ENCODE assay signal across 13 cellular contexts in genomic region chr5:50697739-50698138, GRCh38. TPM values are rescaled to one million over a fixed set of nuclear protein-coding genes. Genes with fewer than 3 reads are reported as not detected.
A peak's percentile ranks its signal among the peaks of the same experiment; 100 is the strongest.
DNase-seq lines count a peak whose midpoint lies in the region; ATAC-seq and TF ChIP-seq lines count a peak whose summit lies in the region.
"Had no signal": no experiment of that assay in that cellular context is flagged by ENCODE, and none has a peak within 500 bp of the region (broad histone marks: within the 10 kb centered on the region; RNA-seq: fewer than 3 reads in every experiment).

No MANE protein-coding gene starts in this region.

- DNase-seq in effector memory CD8-positive, alpha-beta T cell: no peak
- DNase-seq in osteocyte (ENCODE audit: extremely low spot score, unreplicated experiment) (no peak), heart right ventricle (no peak), thyroid gland (no peak), colonic mucosa (no peak)
- DNase-seq: activated CD4-positive, alpha-beta T cell treated with anti-CD3 and anti-CD28 coated beads, Interleukin-2, amount 50 U/mL, for 4 hours; activated naive CD4-positive, alpha-beta T cell; NCI-H187 treated with DMSO at 0.1 percent for 48 hours had no signal

- TF ChIP-seq CTCF in osteocyte (IDR thresholded peaks at IDR 0.05) (no peak), heart right ventricle (IDR thresholded peaks at IDR 0.05) (no peak), thyroid gland (IDR thresholded peaks at IDR 0.05) (no peak), colonic mucosa (IDR thresholded peaks at IDR 0.05) (no peak)

- no peaks in the 10 kb centered on the region for H3K9me3 ChIP-seq in heart right ventricle
- H3K9me3 ChIP-seq in thyroid gland: no peaks in the 10 kb centered on the region
- no peaks in the 10 kb centered on the region for H3K9me3 ChIP-seq in colonic mucosa
- H3K9me3 ChIP-seq: suprapubic skin had no signal

- no peak for TF ChIP-seq POLR2A in thyroid gland (IDR thresholded peaks at IDR 0.05)

- H3K27me3 ChIP-seq in heart right ventricle (no peaks in the 10 kb centered on the region), thyroid gland (no peaks in the 10 kb centered on the region), colonic mucosa (no peaks in the 10 kb centered on the region)
- H3K27me3 ChIP-seq: suprapubic skin had no signal

- peak overlapping the region in 1 of 2 donors; percentile 91 for H3K27ac Mint-ChIP-seq in effector memory CD8-positive, alpha-beta T cell
- H3K27ac Mint-ChIP-seq in osteocyte (ENCODE audit: unreplicated experiment): no peak overlapping the region
- H3K27ac Mint-ChIP-seq: mesothelial cell of epicardium had no signal

- H3K36me3 ChIP-seq in heart right ventricle: no peaks in the 10 kb centered on the region
- H3K36me3 ChIP-seq in thyroid gland: no peaks in the 10 kb centered on the region
- H3K36me3 ChIP-seq in colonic mucosa: no peaks in the 10 kb centered on the region
- H3K36me3 ChIP-seq: suprapubic skin had no signal

- peaks cover 0 to 30% (median 0%) of the 10 kb centered on the region in 9 donors for H3K4me1 ChIP-seq in heart right ventricle
- peaks cover 1 to 4% of the 10 kb centered on the region in 2 donors for H3K4me1 ChIP-seq in thyroid gland
- no peaks in the 10 kb centered on the region for H3K4me1 ChIP-seq in colonic mucosa
- H3K4me1 ChIP-seq: suprapubic skin had no signal

- no peaks in the 10 kb centered on the region for H3K27me3 Mint-ChIP-seq in effector memory CD8-positive, alpha-beta T cell
- no peaks in the 10 kb centered on the region for H3K27me3 Mint-ChIP-seq in osteocyte (ENCODE audit: unreplicated experiment)

- intact Hi-C loops in heart right ventricle (cut with DNase I): no loop called here
- intact Hi-C loops in thyroid gland (cut with DNase I): no loop called here
- intact Hi-C loops in colonic mucosa (cut with DNase I): no loop called here

- H3K27ac ChIP-seq in heart right ventricle (no peak overlapping the region), thyroid gland (no peak overlapping the region), colonic mucosa (no peak overlapping the region)
- H3K27ac ChIP-seq: suprapubic skin had no signal

- H3K4me3 Mint-ChIP-seq in effector memory CD8-positive, alpha-beta T cell: peak overlapping the region; percentile 6 to 15
- no peak overlapping the region for H3K4me3 Mint-ChIP-seq in osteocyte (ENCODE audit: unreplicated experiment)
- H3K4me3 Mint-ChIP-seq: mesothelial cell of epicardium had no signal

- no peak overlapping the region for H3K9ac ChIP-seq in colonic mucosa (ENCODE audit: low read depth in 2 of 2, low read length in 2 of 2)

- H3K4me1 Mint-ChIP-seq in effector memory CD8-positive, alpha-beta T cell (ENCODE audit: low read depth in 2 of 2): peaks cover 41 to 69% of the 10 kb centered on the region in 2 donors
- peaks cover 7% of the 10 kb centered on the region for H3K4me1 Mint-ChIP-seq in osteocyte (ENCODE audit: unreplicated experiment)

- H3K36me3 Mint-ChIP-seq in effector memory CD8-positive, alpha-beta T cell (ENCODE audit: insufficient read depth): peaks cover 31% of the 10 kb centered on the region
- no peaks in the 10 kb centered on the region for H3K36me3 Mint-ChIP-seq in osteocyte (ENCODE audit: unreplicated experiment)
- H3K36me3 Mint-ChIP-seq: mesothelial cell of epicardium had no signal

- ATAC-seq in GM18508 (IDR thresholded peaks at IDR 0.05; ENCODE audit: insufficient read depth, unreplicated experiment): peak; percentile 63
- ATAC-seq in GM19455 (IDR thresholded peaks at IDR 0.05; ENCODE audit: unreplicated experiment): peak; percentile 63
- ATAC-seq in HG03060 (IDR thresholded peaks at IDR 0.05; ENCODE audit: low read depth, unreplicated experiment): peak; percentile 72
- no peak for ATAC-seq in effector memory CD8-positive, alpha-beta T cell (replicated peaks)
- ATAC-seq in heart right ventricle: no peak

- WGBS in heart right ventricle, 2 donors: 96 to 100% methylated on average over 1 of the region's 1 CpG
- 95 to 98% methylated on average over 1 of the region's 1 CpG for WGBS in thyroid gland, 2 donors

- H3K4me3 ChIP-seq in heart right ventricle (no peak overlapping the region), thyroid gland (replicated peaks in 1 of 3) (no peak overlapping the region), colonic mucosa (no peak overlapping the region)
- H3K4me3 ChIP-seq: suprapubic skin had no signal

- no peaks in the 10 kb centered on the region for H3K9me3 Mint-ChIP-seq in effector memory CD8-positive, alpha-beta T cell
- no peaks in the 10 kb centered on the region for H3K9me3 Mint-ChIP-seq in osteocyte (ENCODE audit: unreplicated experiment)
- H3K9me3 Mint-ChIP-seq: mesothelial cell of epicardium had no signal

RNA-seq across cellular contexts. Expression of gene PARP8, which starts 31.3 kb away (rescaled TPM):
- 23.9 and 24.8 TPM in 2 replicates for total RNA-seq in osteocyte
- 10 to 100 TPM in 1 of 10 donors, 1 to 10 TPM in 9; 4.1 to 14.5 (median 5.3) TPM for total RNA-seq in heart right ventricle
- polyA plus RNA-seq in heart right ventricle: 1 to 10 TPM in 1 of 2 donors, under 1 TPM in 1; 0.97 to 3.3 TPM
- 100 to 1,000 TPM in 3 of 4 donors, 10 to 100 TPM in 1; 71.2 to 151 (median 107) TPM for total RNA-seq in thyroid gland
- 1 to 10 TPM; 5.4 to 6.7 TPM for total RNA-seq in colonic mucosa

Comparison
In these comparisons a context has a peak if more than half of its experiments do, and no peak if none do; other contexts are left out.
1. ATAC-seq: peak in GM18508 (single experiment), GM19455 (single experiment) and HG03060 (single experiment); none in effector memory CD8-positive, alpha-beta T cell (single experiment) and heart right ventricle (0 of 8).